Comparison of ENCODE assay signal across 1 cellular context in the genomic region with DNA sequence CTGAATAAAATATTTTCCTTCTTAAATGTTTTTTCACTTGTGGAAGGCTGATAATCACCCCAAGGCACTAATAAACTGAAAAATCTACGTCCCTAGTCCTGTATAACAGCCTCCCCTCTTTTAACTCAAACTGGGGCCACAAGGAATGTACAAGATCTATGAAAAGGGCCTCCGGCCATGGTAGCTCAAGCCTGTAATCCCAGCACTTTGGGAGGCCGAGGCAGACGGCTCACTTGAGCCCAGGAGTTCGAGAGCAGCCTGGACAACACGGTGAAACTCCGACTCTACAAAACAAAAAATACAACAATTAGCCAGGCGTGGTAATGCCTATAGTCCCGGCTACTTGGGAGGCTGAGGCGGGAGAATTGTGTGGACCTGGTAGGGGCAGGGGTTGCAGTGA.
TF ChIP-seq lines count a peak whose summit lies in the region.

No MANE protein-coding gene starts in this region.

TF ChIP-seq in IMR-90, 13 proteins besides CTCF, POLR2A, EP300 and RAD21 (continued from another document):
- no peak for TF ChIP-seq CHD1 (IDR thresholded peaks at IDR 0.05; ENCODE audit: low read depth, low read length)
- no peak for TF ChIP-seq MXI1 (IDR thresholded peaks at IDR 0.05; ENCODE audit: borderline replicate concordance, low read depth, low read length)
- no peak for TF ChIP-seq MAZ (IDR thresholded peaks at IDR 0.05; ENCODE audit: borderline replicate concordance, low read depth, low read length)
- TF ChIP-seq, protein P1, sequence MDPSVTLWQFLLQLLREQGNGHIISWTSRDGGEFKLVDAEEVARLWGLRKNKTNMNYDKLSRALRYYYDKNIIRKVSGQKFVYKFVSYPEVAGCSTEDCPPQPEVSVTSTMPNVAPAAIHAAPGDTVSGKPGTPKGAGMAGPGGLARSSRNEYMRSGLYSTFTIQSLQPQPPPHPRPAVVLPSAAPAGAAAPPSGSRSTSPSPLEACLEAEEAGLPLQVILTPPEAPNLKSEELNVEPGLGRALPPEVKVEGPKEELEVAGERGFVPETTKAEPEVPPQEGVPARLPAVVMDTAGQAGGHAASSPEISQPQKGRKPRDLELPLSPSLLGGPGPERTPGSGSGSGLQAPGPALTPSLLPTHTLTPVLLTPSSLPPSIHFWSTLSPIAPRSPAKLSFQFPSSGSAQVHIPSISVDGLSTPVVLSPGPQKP (IDR thresholded peaks at IDR 0.05; ENCODE audit: borderline replicate concordance, low read depth, low read length), result no peak
- TF ChIP-seq USF2 (IDR thresholded peaks at IDR 0.05; ENCODE audit: low read depth, low read length), result no peak
- no peak for TF ChIP-seq SMC3 (IDR thresholded peaks at IDR 0.05; ENCODE audit: low read depth, low read length)
- TF ChIP-seq RFX5 (IDR thresholded peaks at IDR 0.05; ENCODE audit: low read depth, low read length), result no peak
- no peak for TF ChIP-seq NFE2L2 (IDR thresholded peaks at IDR 0.05; ENCODE audit: low read depth, low read length)
- TF ChIP-seq RCOR1 (IDR thresholded peaks at IDR 0.05; ENCODE audit: insufficient replicate concordance, low read length), result no peak
